ENCODE assay signal across 34 cellular contexts in genomic region chr5:140189253-140189652, GRCh38.
"Had no signal": no experiment of that assay in that cellular context is flagged by ENCODE, and none has a peak within 500 bp of the region (broad histone marks: within the 10 kb centered on the region; RNA-seq: fewer than 3 reads in every experiment).

No MANE protein-coding gene starts in this region.

- H3K27ac ChIP-seq: ascending aorta, body of pancreas, breast epithelium, KMS-11, RWPE1 had no signal

- DNase-seq: activated CD4-positive, alpha-beta T cell treated with anti-CD3 and anti-CD28 coated beads, Interleukin-2, amount 10 ng/mL, durations not matched to agents 24 days and 14 days; activated CD4-positive, alpha-beta T cell treated with anti-CD3 and anti-CD28 coated beads, Interleukin-2, amount 50 U/mL, for 4 hours; activated CD8-positive, alpha-beta T cell treated with anti-CD3 and anti-CD28 coated beads for 36 hours; activated effector memory CD4-positive, alpha-beta T cell treated with anti-CD3 and anti-CD28 coated beads, Interleukin-2, amount 50 U/mL, for 16 hours; activated naive CD4-positive, alpha-beta T cell; activated naive CD4-positive, alpha-beta T cell treated with anti-CD3 and anti-CD28 coated beads, Interleukin-2, amount 50 U/mL, for 16 hours; activated naive CD8-positive, alpha-beta T cell treated with anti-CD3 and anti-CD28 coated beads for 36 hours; activated T-cell treated with anti-CD3 and anti-CD28 coated beads, Interleukin-2, amount 50 U/mL, for 1 hour; activated T-cell treated with anti-CD3 and anti-CD28 coated beads, Interleukin-2, amount 50 U/mL, for 72 hours; amniotic stem cell; body of pancreas; cerebellar nuclear complex; MM.1S; NCI-H1092 treated with DMSO at 0.1 percent for 48 hours; NCI-H1417; NCI-H146; NCI-H187; NCI-H2081; NCI-H226; NCI-H524 treated with DMSO at 0.1 percent for 48 hours; NK-92 treated with Interleukin-12 subunit alpha and Interleukin-12 subunit beta, amount 100 ng/mL, for 24 hours; PC-3; SIG-M5; SW 1271; T-helper 1 cell; T-helper 2 cell; T-helper 9 cell had no signal

- FAIRE-seq: RCC 7860 had no signal

- H3K4me3 ChIP-seq: ascending aorta, body of pancreas, breast epithelium had no signal

- H3K4me1 ChIP-seq: breast epithelium had no signal

- H3K4me2 ChIP-seq: KMS-11 had no signal

- H3K9me3 ChIP-seq: ascending aorta, body of pancreas, breast epithelium had no signal

- H3K27me3 Mint-ChIP-seq: activated naive CD8-positive, alpha-beta T cell treated with anti-CD3 and anti-CD28 coated beads for 36 hours; activated T-helper 17 cell treated with anti-CD3 and anti-CD28 coated beads, Interleukin-2, amount 50 U/mL, for 72 hours had no signal

- H3K4me3 Mint-ChIP-seq: activated CD4-positive, alpha-beta T cell treated with anti-CD3 and anti-CD28 coated beads, Interleukin-2, amount 10 ng/mL, durations not matched to agents 24 days and 14 days; activated CD8-positive, alpha-beta T cell treated with anti-CD3 and anti-CD28 coated beads for 36 hours; activated naive CD8-positive, alpha-beta T cell treated with anti-CD3 and anti-CD28 coated beads for 36 hours; activated T-cell treated with anti-CD3 and anti-CD28 coated beads, Interleukin-2, amount 50 U/mL, for 72 hours; activated T-helper 17 cell treated with anti-CD3 and anti-CD28 coated beads, Interleukin-2, amount 50 U/mL, for 72 hours had no signal

- ATAC-seq: activated CD8-positive, alpha-beta T cell treated with anti-CD3 and anti-CD28 coated beads for 36 hours; activated T-cell treated with anti-CD3 and anti-CD28 coated beads, Interleukin-2, amount 50 U/mL, for 72 hours; activated T-helper 17 cell treated with anti-CD3 and anti-CD28 coated beads, Interleukin-2, amount 50 U/mL, for 72 hours; body of pancreas; PC-3; Right ventricle myocardium inferior had no signal

- H3K27me3 ChIP-seq: ascending aorta, body of pancreas, breast epithelium had no signal

- H3K27ac Mint-ChIP-seq: activated CD4-positive, alpha-beta T cell treated with anti-CD3 and anti-CD28 coated beads, Interleukin-2, amount 10 ng/mL, durations not matched to agents 24 days and 14 days; activated CD8-positive, alpha-beta T cell treated with anti-CD3 and anti-CD28 coated beads for 36 hours; activated naive CD8-positive, alpha-beta T cell treated with anti-CD3 and anti-CD28 coated beads for 36 hours; activated T-cell treated with anti-CD3 and anti-CD28 coated beads, Interleukin-2, amount 50 U/mL, for 72 hours; activated T-helper 17 cell treated with anti-CD3 and anti-CD28 coated beads, Interleukin-2, amount 50 U/mL, for 72 hours had no signal

- H3K36me3 ChIP-seq: ascending aorta, breast epithelium had no signal

- H3K9me3 Mint-ChIP-seq: activated CD8-positive, alpha-beta T cell treated with anti-CD3 and anti-CD28 coated beads for 36 hours; activated T-cell treated with anti-CD3 and anti-CD28 coated beads, Interleukin-2, amount 50 U/mL, for 72 hours; activated T-helper 17 cell treated with anti-CD3 and anti-CD28 coated beads, Interleukin-2, amount 50 U/mL, for 72 hours had no signal

- H3K4me1 Mint-ChIP-seq: activated CD4-positive, alpha-beta T cell treated with anti-CD3 and anti-CD28 coated beads, Interleukin-2, amount 10 ng/mL, durations not matched to agents 24 days and 14 days; activated naive CD8-positive, alpha-beta T cell treated with anti-CD3 and anti-CD28 coated beads for 36 hours had no signal

- H3K9ac ChIP-seq: KMS-11 had no signal
